In genomic region chr7:150421831-150422230, GRCh38 we compare ENCODE assay signal across 26 cellular contexts. TPM values are rescaled to one million over a fixed set of nuclear protein-coding genes. Genes with fewer than 3 reads are reported as not detected.
"Had no signal": no experiment of that assay in that cellular context is flagged by ENCODE, and none has a peak within 500 bp of the region (broad histone marks: within the 10 kb centered on the region; RNA-seq: fewer than 3 reads in every experiment).

No MANE protein-coding gene starts in this region.

- H3K27me3 ChIP-seq: brain microvascular endothelial cell, colonic mucosa, gastrocnemius medialis, heart left ventricle had no signal

- DNase-seq: activated CD4-positive, alpha-beta memory T cell treated with anti-CD3 and anti-CD28 coated beads for 36 hours; activated CD4-positive, alpha-beta T cell treated with anti-CD3 and anti-CD28 coated beads for 36 hours; activated gamma-delta T cell; activated T-cell treated with anti-CD3 and anti-CD28 coated beads, Interleukin-2, amount 50 U/mL, for 4 hours; aorta; central memory CD4-positive, alpha-beta T cell; colonic mucosa; left ventricle myocardium inferior; naive B cell; right cardiac atrium; small intestine; stimulated activated CD4-positive, alpha-beta T cell treated with anti-CD3 and anti-CD28 coated beads, Interleukin-15, amount 100 ng/mL, for 24 hours; stimulated activated CD4-positive, alpha-beta T cell treated with anti-CD3 and anti-CD28 coated beads, Interleukin-2, amount 100 ng/mL, for 48 hours; stimulated activated naive CD8-positive, alpha-beta T cell treated with anti-CD3 and anti-CD28 coated beads, Interleukin-15, amount 100 ng/mL, for 72 hours had no signal

- H3K9me3 Mint-ChIP-seq: activated CD4-positive, alpha-beta memory T cell treated with anti-CD3 and anti-CD28 coated beads for 36 hours; activated T-cell treated with anti-CD3 and anti-CD28 coated beads, Interleukin-2, amount 50 U/mL, for 4 hours; memory B cell; naive B cell; stimulated activated naive CD8-positive, alpha-beta T cell treated with anti-CD3 and anti-CD28 coated beads, Interleukin-15, amount 100 ng/mL, for 72 hours; T-helper 1 cell treated with Interleukin-12 subunit alpha and Interleukin-12 subunit beta and Interleukin-4 antibody, amounts not matched to agents 30 μg/mL and 1 μg/mL, for 36 hours had no signal

- H3K27me3 Mint-ChIP-seq: activated CD4-positive, alpha-beta memory T cell treated with anti-CD3 and anti-CD28 coated beads for 36 hours; activated CD4-positive, alpha-beta T cell treated with anti-CD3 and anti-CD28 coated beads for 36 hours; stimulated activated naive CD8-positive, alpha-beta T cell treated with anti-CD3 and anti-CD28 coated beads, Interleukin-15, amount 100 ng/mL, for 72 hours had no signal

- H3K9me3 ChIP-seq: colonic mucosa, gastrocnemius medialis, heart left ventricle, left ventricle myocardium inferior, mucosa of descending colon, prostate gland, SJSA1, thoracic aorta had no signal

- H3K36me3 ChIP-seq: brain microvascular endothelial cell, colonic mucosa, gastrocnemius medialis, heart left ventricle, left ventricle myocardium inferior, prostate gland, SJSA1, thoracic aorta had no signal

- H3K4me3 Mint-ChIP-seq: activated CD4-positive, alpha-beta memory T cell treated with anti-CD3 and anti-CD28 coated beads for 36 hours; activated CD4-positive, alpha-beta T cell treated with anti-CD3 and anti-CD28 coated beads for 36 hours; activated T-cell treated with anti-CD3 and anti-CD28 coated beads, Interleukin-2, amount 50 U/mL, for 4 hours; memory B cell; stimulated activated naive CD8-positive, alpha-beta T cell treated with anti-CD3 and anti-CD28 coated beads, Interleukin-15, amount 100 ng/mL, for 72 hours; T-helper 1 cell treated with Interleukin-12 subunit alpha and Interleukin-12 subunit beta and Interleukin-4 antibody, amounts not matched to agents 30 μg/mL and 1 μg/mL, for 36 hours had no signal

- H3K4me3 ChIP-seq: colonic mucosa, gastrocnemius medialis, heart left ventricle, left ventricle myocardium inferior, mucosa of descending colon, prostate gland, SJSA1, thoracic aorta had no signal

- H3K36me3 Mint-ChIP-seq: activated CD4-positive, alpha-beta memory T cell treated with anti-CD3 and anti-CD28 coated beads for 36 hours; memory B cell; naive B cell had no signal

- H3K4me1 ChIP-seq: colonic mucosa, gastrocnemius medialis, prostate gland, SJSA1 had no signal

- H3K27ac Mint-ChIP-seq: activated CD4-positive, alpha-beta memory T cell treated with anti-CD3 and anti-CD28 coated beads for 36 hours; stimulated activated naive CD8-positive, alpha-beta T cell treated with anti-CD3 and anti-CD28 coated beads, Interleukin-15, amount 100 ng/mL, for 72 hours had no signal

- H3K27ac ChIP-seq: brain microvascular endothelial cell, colonic mucosa, gastrocnemius medialis, heart left ventricle, left ventricle myocardium inferior, prostate gland, SJSA1, thoracic aorta, VCaP had no signal

RNA-seq across cellular contexts. Expression of gene GIMAP8, which starts 28.6 kb away (rescaled TPM):
- total RNA-seq: kidney epithelial cell, osteocyte, SJSA1 had no signal
